In genomic region chr15:59424626-59425025, GRCh38 we compare ENCODE assay signal across 11 cellular contexts.
"Had no signal": no experiment of that assay in that cellular context is flagged by ENCODE, and none has a peak within 500 bp of the region (broad histone marks: within the 10 kb centered on the region; RNA-seq: fewer than 3 reads in every experiment).

No MANE protein-coding gene starts in this region.

- H3K4me3 Mint-ChIP-seq: activated T-cell treated with anti-CD3 and anti-CD28 coated beads, Interleukin-2, amount 50 U/mL, for 4 hours; naive thymus-derived CD4-positive, alpha-beta T cell had no signal

- H3K27ac Mint-ChIP-seq: naive thymus-derived CD4-positive, alpha-beta T cell had no signal

- DNase-seq: activated CD4-positive, alpha-beta T cell treated with anti-CD3 and anti-CD28 coated beads, Interleukin-2, amount 50 U/mL, for 48 hours; activated effector memory CD4-positive, alpha-beta T cell treated with Interleukin-2 at 50 U/mL for 16 hours; activated naive CD4-positive, alpha-beta T cell treated with anti-CD3 and anti-CD28 coated beads, Interleukin-2, amount 50 U/mL, for 16 hours; activated T-cell treated with anti-CD3 and anti-CD28 coated beads, Interleukin-2, amount 50 U/mL, for 4 hours; central memory CD4-positive, alpha-beta T cell; colonic mucosa; islet precursor cell; naive thymus-derived CD4-positive, alpha-beta T cell; pancreas; stimulated activated CD4-positive, alpha-beta T cell treated with anti-CD3 and anti-CD28 coated beads, Interleukin-1b, Interleukin-23, amount 100 ng/mL, for 48 hours had no signal

- ATAC-seq: activated T-cell treated with anti-CD3 and anti-CD28 coated beads, Interleukin-2, amount 50 U/mL, for 4 hours; left lobe of liver; naive thymus-derived CD4-positive, alpha-beta T cell; pancreas had no signal
